Comparison of ENCODE assay signal across 2 cellular contexts in genomic region chr15:78788261-78788660, GRCh38.
TF ChIP-seq lines count a peak whose summit lies in the region.

No MANE protein-coding gene starts in this region.

TF ChIP-seq in HCT116, 20 proteins besides CTCF, POLR2A, EP300 and RAD21:
- no peak for TF ChIP-seq EZH2 (IDR thresholded peaks at IDR 0.05)
- TF ChIP-seq ZFX (IDR thresholded peaks at IDR 0.05), result no peak
- no peak for TF ChIP-seq YY1 (IDR thresholded peaks at IDR 0.05; ENCODE audit: extremely low read depth, insufficient replicate concordance, low read depth, low read length)
- no peak for TF ChIP-seq SIN3A (IDR thresholded peaks at IDR 0.05; ENCODE audit: low read depth)
- no peak for TF ChIP-seq MAX (IDR thresholded peaks at IDR 0.05)
TF ChIP-seq in HCT116: peak in this region for 0.

TF ChIP-seq in GM12878, 131 proteins besides CTCF, POLR2A, EP300 and RAD21:
- no peak for TF ChIP-seq MXI1 (IDR thresholded peaks at IDR 0.05; ENCODE audit: low read depth, low read length)
- no peak for TF ChIP-seq ZNF274 (IDR thresholded peaks at IDR 0.05; ENCODE audit: insufficient read depth, insufficient read length)
- no peak for TF ChIP-seq NFIC (IDR thresholded peaks at IDR 0.05; ENCODE audit: low read depth, low read length)
- no peak for TF ChIP-seq NBN (IDR thresholded peaks at IDR 0.05)
- TF ChIP-seq SMAD5 (IDR thresholded peaks at IDR 0.05; ENCODE audit: low read depth), result no peak
- no peak for TF ChIP-seq PKNOX1 (IDR thresholded peaks at IDR 0.05)
- TF ChIP-seq MEF2A (IDR thresholded peaks at IDR 0.05; ENCODE audit: insufficient read depth, low read depth, low read length), result no peak
- no peak for TF ChIP-seq SIX5 (IDR thresholded peaks at IDR 0.05; ENCODE audit: low read depth, low read length, severe bottlenecking)
- TF ChIP-seq KAT2A (conservative IDR thresholded peaks at IDR 0.05; ENCODE audit: control insufficient read depth, low read depth, low read length), result no peak
- no peak for TF ChIP-seq YBX1 (IDR thresholded peaks at IDR 0.05)
- TF ChIP-seq PBX3 (IDR thresholded peaks at IDR 0.05; ENCODE audit: insufficient replicate concordance, low read depth, low read length), result no peak
- TF ChIP-seq ZNF622 (IDR thresholded peaks at IDR 0.05), result no peak
- no peak for TF ChIP-seq CREM (IDR thresholded peaks at IDR 0.05; ENCODE audit: low read depth)
- no peak for TF ChIP-seq ZNF217 (IDR thresholded peaks at IDR 0.05)
- no peak for TF ChIP-seq KDM1A (IDR thresholded peaks at IDR 0.05; ENCODE audit: borderline replicate concordance)
- TF ChIP-seq E2F8 (IDR thresholded peaks at IDR 0.05; ENCODE audit: low read depth, partially characterized antibody), result no peak
